In the genomic region with DNA sequence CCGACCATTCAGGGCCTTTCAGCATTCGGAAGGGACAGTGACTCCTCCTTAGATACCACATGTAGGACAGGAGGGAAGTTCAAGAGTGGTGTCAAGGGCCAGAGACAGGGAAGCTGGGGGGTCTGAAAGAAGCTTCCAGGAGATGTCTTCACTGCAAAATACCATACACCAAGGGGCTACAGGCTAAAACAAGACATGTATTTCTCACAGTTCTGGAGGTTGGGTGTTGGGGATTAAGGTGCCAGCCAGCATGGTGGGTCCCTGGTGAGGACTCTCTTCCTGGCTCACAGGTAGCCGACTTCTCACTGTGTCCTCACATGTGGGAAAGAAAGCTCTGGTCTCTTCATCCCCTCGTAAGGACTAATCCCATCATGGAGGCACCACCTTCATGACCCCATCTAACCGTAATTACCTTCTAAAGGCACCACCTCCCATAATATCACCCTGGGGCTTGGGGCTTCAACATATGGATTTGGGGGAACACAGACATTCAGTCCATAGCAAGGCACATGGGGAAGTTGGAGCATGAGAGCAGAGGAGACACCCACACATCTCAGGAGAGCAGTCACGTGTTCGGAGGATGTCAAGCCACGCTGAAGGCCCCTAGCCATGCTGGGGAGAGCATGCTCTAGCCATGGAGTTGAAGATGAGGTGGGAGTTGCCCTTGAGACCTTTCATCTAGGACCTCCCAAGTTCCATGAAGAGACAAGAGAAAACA, we compare ENCODE assay signal across 19 cellular contexts.
"Had no signal": no experiment of that assay in that cellular context is flagged by ENCODE, and none has a peak within 500 bp of the region (broad histone marks: within the 10 kb centered on the region; RNA-seq: fewer than 3 reads in every experiment).

No MANE protein-coding gene starts in this region.

- H3K9me3 ChIP-seq: gastrocnemius medialis, prostate gland, sigmoid colon, thyroid gland had no signal

- DNase-seq: effector memory CD8-positive, alpha-beta T cell; foreskin fibroblast; gastrocnemius medialis; head of caudate nucleus; natural killer cell; nucleus accumbens; sigmoid colon; stimulated activated CD4-positive, alpha-beta T cell treated with anti-CD3 and anti-CD28 coated beads, Interleukin-2, amount 100 ng/mL, for 24 hours; stimulated activated CD4-positive, alpha-beta T cell treated with anti-CD3 and anti-CD28 coated beads, Interleukin-4, amount 100 ng/mL, for 24 hours; stimulated activated naive CD4-positive, alpha-beta T cell treated with Interleukin-2 at 50 U/mL for 16 hours; stomach; thyroid gland; trophoblast cell had no signal

- H3K27me3 ChIP-seq: gastrocnemius medialis, right atrium auricular region, sigmoid colon, thyroid gland had no signal

- H3K27ac ChIP-seq: coronary artery, gastrocnemius medialis, prostate gland, right atrium auricular region, sigmoid colon, stomach, thyroid gland had no signal

- H3K36me3 ChIP-seq: gastrocnemius medialis, prostate gland, right atrium auricular region, sigmoid colon, stomach, thyroid gland had no signal

- H3K4me3 ChIP-seq: coronary artery, gastrocnemius medialis, lung, prostate gland, right atrium auricular region, sigmoid colon, stomach, thyroid gland had no signal

- H3K4me1 ChIP-seq: prostate gland, right atrium auricular region, sigmoid colon, stomach, thyroid gland had no signal

- FAIRE-seq: keratinocyte had no signal

- ATAC-seq: effector memory CD8-positive, alpha-beta T cell; gastrocnemius medialis; left lobe of liver; natural killer cell had no signal
